Comparison of ENCODE assay signal across 12 cellular contexts in genomic region chr4:106062452-106062875, GRCh38.
DNase-seq lines count a peak whose midpoint lies in the region; ATAC-seq and TF ChIP-seq lines count a peak whose summit lies in the region.
"Had no signal": no experiment of that assay in that cellular context is flagged by ENCODE, and none has a peak within 500 bp of the region (broad histone marks: within the 10 kb centered on the region; RNA-seq: fewer than 3 reads in every experiment).

No MANE protein-coding gene starts in this region.

- DNase-seq in GM03348 (ENCODE audit: low spot score) (peak; percentile 34), NCI-H69 (lab: John Stamatoyannopoulos, UW) (peak; percentile 10), dedifferentiated amniotic fluid mesenchymal stem cell (ENCODE audit: extremely low spot score) (peak; percentile 70), inferior parietal cortex (ENCODE audit: extremely low spot score) (no peak), erythroblast (lab: John Stamatoyannopoulos, UW) (no peak)
- DNase-seq: DMS79 treated with DMSO at 0.1 percent for 48 hours; NCI-H1436; stimulated activated naive CD8-positive, alpha-beta T cell treated with anti-CD3 and anti-CD28 coated beads, Interleukin-15, Interleukin-2, amounts not matched to agents 100 U/mL and 50 U/mL, for 24 hours had no signal

- H3K36me3 Mint-ChIP-seq in nephron (ENCODE audit: low read depth), result peaks cover 21% of the 10 kb centered on the region

- H3K4me1 Mint-ChIP-seq in nephron, result peaks cover 45% of the 10 kb centered on the region
- H3K4me1 Mint-ChIP-seq: memory B cell had no signal

- ATAC-seq in GM21528 (IDR thresholded peaks at IDR 0.05; ENCODE audit: low FRiP score, unreplicated experiment), result no peak
- no peak for ATAC-seq in GM21825 (IDR thresholded peaks at IDR 0.05; ENCODE audit: unreplicated experiment)
- ATAC-seq: stimulated activated naive CD8-positive, alpha-beta T cell treated with anti-CD3 and anti-CD28 coated beads, Interleukin-15, Interleukin-2, amounts not matched to agents 100 U/mL and 50 U/mL, for 24 hours had no signal

- peak overlapping the region; percentile 71 to 94 (median 81) for H3K27ac Mint-ChIP-seq in nephron
- H3K27ac Mint-ChIP-seq: memory B cell had no signal

- no peak for TF ChIP-seq POLR2A in erythroblast (IDR thresholded peaks at IDR 0.05; ENCODE audit: low read length)

- peaks cover 4% of the 10 kb centered on the region for H3K9me3 Mint-ChIP-seq in nephron
- H3K9me3 Mint-ChIP-seq: memory B cell had no signal

- no peak overlapping the region for H3K4me3 Mint-ChIP-seq in nephron
- H3K4me3 Mint-ChIP-seq: memory B cell had no signal

- no peaks in the 10 kb centered on the region for H3K27me3 Mint-ChIP-seq in nephron (ENCODE audit: low read depth)
- H3K27me3 Mint-ChIP-seq: memory B cell had no signal

- no peak for TF ChIP-seq CTCF in nephron (IDR thresholded peaks at IDR 0.05; ENCODE audit: unreplicated experiment in 3 of 3)

Comparison
In these comparisons a context has a peak if more than half of its experiments do, and no peak if none do; other contexts are left out.
1. DNase-seq: peak in GM03348 (single experiment), NCI-H69 (single experiment) and dedifferentiated amniotic fluid mesenchymal stem cell (single experiment); none in inferior parietal cortex (single experiment) and erythroblast (0 of 2).